ENCODE assay signal across 8 cellular contexts in genomic region chr18:45690975-45691815, GRCh38. TPM values are rescaled to one million over a fixed set of nuclear protein-coding genes. Genes with fewer than 3 reads are reported as not detected.
DNase-seq lines count a peak whose midpoint lies in the region; ATAC-seq and TF ChIP-seq lines count a peak whose summit lies in the region.

No MANE protein-coding gene starts in this region.

- H3K36me3 ChIP-seq in HAP-1 (replicated peaks), result no peaks in the 10 kb centered on the region
- no peaks in the 10 kb centered on the region for H3K36me3 ChIP-seq in effector memory CD4-positive, alpha-beta T cell (ENCODE audit: control insufficient read depth, insufficient read depth, low read length)

- peaks cover 4% of the 10 kb centered on the region; the same call in 1 of the 2 replicates for H3K27me3 ChIP-seq in HAP-1 (ENCODE audit: low read depth)
- H3K27me3 ChIP-seq in effector memory CD4-positive, alpha-beta T cell (replicated peaks; ENCODE audit: control insufficient read depth, insufficient read depth, low read length, poor library complexity, severe bottlenecking), result no peaks in the 10 kb centered on the region

- no peak for ATAC-seq in GM21737 (IDR thresholded peaks at IDR 0.05; ENCODE audit: unreplicated experiment)

- in situ Hi-C loops in HAP-1 (cut with MboI; ENCODE audit: low sequenced_read_pairs), result loop anchor here (5.0 kb wide), 1 partner anchor 381 kb away; the partner anchor contains the start of gene PSTPIP2

- TF ChIP-seq CTCF in AG10803 (conservative IDR thresholded peaks at IDR 0.05; ENCODE audit: low read length), result peak; percentile 93

- DNase-seq in AG10803 (ENCODE audit: low read depth) (peak; percentile 70), HAP-1 (ENCODE audit: low spot score in 2 of 2) (peak; percentile 66 to 84), NCI-H748 (lab: John Stamatoyannopoulos, UW; ENCODE audit: unreplicated experiment) (peak; percentile 69), lung microvascular endothelial cell (ENCODE audit: low read depth in 2 of 2) (peak; percentile 75 to 80)
- peak; percentile 83 to 87 for DNase-seq in activated CD4-positive, alpha-beta T cell treated with anti-CD3 and anti-CD28 coated beads, Interleukin-2, amount 50 U/mL, for 48 hours
- DNase-seq in effector memory CD4-positive, alpha-beta T cell, result peak; percentile 42 to 61 (median 47)
- DNase-seq in stimulated activated CD8-positive, alpha-beta memory T cell treated with anti-CD3 and anti-CD28 coated beads, Interleukin-12 subunit alpha, Interleukin-12 subunit beta, amount 100 ng/mL, for 4 hours (ENCODE audit: low read depth), result peak; percentile 41

- H3K27ac ChIP-seq in effector memory CD4-positive, alpha-beta T cell (ENCODE audit: insufficient read depth, low read length, poor library complexity, severe bottlenecking), result no peak overlapping the region

- H3K4me1 ChIP-seq in HAP-1, result no peaks in the 10 kb centered on the region
- peaks cover 40% of the 10 kb centered on the region for H3K4me1 ChIP-seq in effector memory CD4-positive, alpha-beta T cell (ENCODE audit: control insufficient read depth, insufficient read depth, low read length, poor library complexity, severe bottlenecking)

- no peaks in the 10 kb centered on the region for H3K9me3 ChIP-seq in HAP-1
- H3K9me3 ChIP-seq in effector memory CD4-positive, alpha-beta T cell (ENCODE audit: control insufficient read depth, low read length), result no peaks in the 10 kb centered on the region

- H3K4me3 ChIP-seq in AG10803 (ENCODE audit: low read length) (no peak overlapping the region), HAP-1 (no peak overlapping the region)
- H3K4me3 ChIP-seq in effector memory CD4-positive, alpha-beta T cell (ENCODE audit: insufficient read depth, low read depth, low read length, poor library complexity, severe bottlenecking), result no peak overlapping the region

RNA-seq across cellular contexts. Expression of gene SLC14A1, which starts 32.8 kb away (rescaled TPM):
- total RNA-seq in lung microvascular endothelial cell, result not detected in 2 replicates
